ENCODE assay signal across 9 cellular contexts in the genomic region with DNA sequence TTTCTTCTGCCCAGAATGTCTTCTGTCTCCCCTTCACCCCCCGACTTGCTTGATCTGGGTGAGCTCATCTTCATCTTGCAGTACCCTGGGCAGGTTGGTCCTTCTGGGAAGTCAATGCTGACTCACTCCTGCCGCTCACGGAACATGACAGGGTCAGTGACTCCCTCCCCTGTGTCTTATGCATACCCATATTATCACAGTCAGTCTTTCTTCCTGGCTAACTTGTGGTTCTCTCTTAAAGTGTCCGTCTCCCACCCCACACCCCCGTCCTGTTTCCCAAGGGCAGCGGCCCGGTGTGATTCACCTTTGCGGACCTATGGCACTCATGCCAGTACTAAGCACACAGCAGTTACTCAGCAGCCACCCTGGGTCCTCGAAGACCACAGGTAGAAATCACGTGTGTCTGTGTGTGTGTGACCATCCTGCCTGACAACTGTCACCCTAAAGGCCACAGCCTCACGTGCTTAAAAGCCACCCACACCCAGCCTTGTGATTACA. TPM values are rescaled to one million over a fixed set of nuclear protein-coding genes. Genes with fewer than 3 reads are reported as not detected.
DNase-seq lines count a peak whose midpoint lies in the region; ATAC-seq and TF ChIP-seq lines count a peak whose summit lies in the region.
"Had no signal": no experiment of that assay in that cellular context is flagged by ENCODE, and none has a peak within 500 bp of the region (broad histone marks: within the 10 kb centered on the region; RNA-seq: fewer than 3 reads in every experiment).

No MANE protein-coding gene starts in this region.

- no peak overlapping the region for H3K4me2 ChIP-seq in neuronal stem cell (ENCODE audit: insufficient read depth, low read length, poor library complexity, severe bottlenecking)

- no peak overlapping the region for H2BK5ac ChIP-seq in neuronal stem cell (ENCODE audit: low read length)

- TF ChIP-seq CTCF in esophagus squamous epithelium (IDR thresholded peaks at IDR 0.05) = no peak
- no peak for TF ChIP-seq CTCF in type B pancreatic cell (conservative IDR thresholded peaks at IDR 0.05)

- H3K27me3 Mint-ChIP-seq in activated naive CD8-positive, alpha-beta T cell treated with anti-CD3 and anti-CD28 coated beads for 36 hours = no peaks in the 10 kb centered on the region
- H3K27me3 Mint-ChIP-seq in type B pancreatic cell = no peaks in the 10 kb centered on the region

- no peaks in the 10 kb centered on the region for H3K79me1 ChIP-seq in neuronal stem cell (ENCODE audit: low read depth, low read length)

- H4K8ac ChIP-seq in neuronal stem cell (ENCODE audit: low read depth, low read length) = no peak overlapping the region

- peak overlapping the region; percentile 27 for H3K27ac Mint-ChIP-seq in activated naive CD8-positive, alpha-beta T cell treated with anti-CD3 and anti-CD28 coated beads for 36 hours
- no peak overlapping the region for H3K27ac Mint-ChIP-seq in type B pancreatic cell
- H3K27ac Mint-ChIP-seq: activated B cell treated with CpG ODN at 0.5 μM for 24 hours had no signal

- H3K18ac ChIP-seq in neuronal stem cell (ENCODE audit: low read length) = no peak overlapping the region

- H2AK5ac ChIP-seq in neuronal stem cell (ENCODE audit: low read depth, low read length) = no peak overlapping the region

- in situ Hi-C loops in Caki2 (cut with HindIII; ENCODE audit: low pct_unique_long_range_greater_than_20kb, low sequenced_read_pairs) = no loop called here

- no peak overlapping the region for H2BK120ac ChIP-seq in neuronal stem cell (ENCODE audit: low read depth, low read length)

- H3K36me3 Mint-ChIP-seq in activated naive CD8-positive, alpha-beta T cell treated with anti-CD3 and anti-CD28 coated beads for 36 hours = no peaks in the 10 kb centered on the region
- no peaks in the 10 kb centered on the region for H3K36me3 Mint-ChIP-seq in type B pancreatic cell

- no peak overlapping the region for H3K4ac ChIP-seq in neuronal stem cell (ENCODE audit: low read length)

- H3K4me1 ChIP-seq in neuronal stem cell (ENCODE audit: control insufficient read depth in 2 of 2, insufficient read depth in 1 of 2, low read depth in 1 of 2, low read length in 2 of 2) = peaks cover 0 to 10% of the 10 kb centered on the region in 2 donors
- peaks cover 4 to 49% (median 27%) of the 10 kb centered on the region in 3 donors for H3K4me1 ChIP-seq in esophagus squamous epithelium

- no peaks in the 10 kb centered on the region for H3K9me3 ChIP-seq in neuronal stem cell (replicated peaks in 1 of 2; ENCODE audit: control insufficient read depth in 2 of 2, insufficient read depth in 1 of 2, low read depth in 1 of 2, low read length in 2 of 2)
- no peaks in the 10 kb centered on the region for H3K9me3 ChIP-seq in esophagus squamous epithelium

- ATAC-seq in HG03025 (IDR thresholded peaks at IDR 0.05; ENCODE audit: low FRiP score, unreplicated experiment) = no peak

- intact Hi-C loops in esophagus squamous epithelium (cut with DNase I) = no loop called here
- intact Hi-C loops in head of caudate nucleus (cut with DNase I) = no loop called here

- H3K27me3 ChIP-seq in neuronal stem cell (ENCODE audit: control insufficient read depth in 3 of 3, insufficient read depth in 3 of 3, low read depth in 1 of 3, low read length in 3 of 3) = peaks cover 0 to 11% (median 0%) of the 10 kb centered on the region in 3 experiments
- peaks cover 0 to 6% (median 0%) of the 10 kb centered on the region in 4 donors for H3K27me3 ChIP-seq in esophagus squamous epithelium

- no peak overlapping the region for H2AFZ ChIP-seq in neuronal stem cell (ENCODE audit: low read length)

- H3K36me3 ChIP-seq in neuronal stem cell (replicated peaks in 1 of 2; ENCODE audit: control insufficient read depth in 2 of 2, insufficient read depth in 2 of 2, low read length in 2 of 2) = no peaks in the 10 kb centered on the region
- no peaks in the 10 kb centered on the region for H3K36me3 ChIP-seq in esophagus squamous epithelium

- peaks cover 28% of the 10 kb centered on the region for H3K4me1 Mint-ChIP-seq in activated naive CD8-positive, alpha-beta T cell treated with anti-CD3 and anti-CD28 coated beads for 36 hours
- no peaks in the 10 kb centered on the region for H3K4me1 Mint-ChIP-seq in type B pancreatic cell (ENCODE audit: unreplicated experiment)

- H3K27ac ChIP-seq in neuronal stem cell (replicated peaks; ENCODE audit: low read length) (no peak overlapping the region), esophagus squamous epithelium (peak overlapping the region in 1 of 4 donors; percentile 9)

- no peak for TF ChIP-seq POLR2A in esophagus squamous epithelium (IDR thresholded peaks at IDR 0.05)

- peak overlapping the region; percentile 54 for H3K4me3 Mint-ChIP-seq in activated naive CD8-positive, alpha-beta T cell treated with anti-CD3 and anti-CD28 coated beads for 36 hours
- no peak overlapping the region for H3K4me3 Mint-ChIP-seq in type B pancreatic cell
- H3K4me3 Mint-ChIP-seq: activated B cell treated with CpG ODN at 0.5 μM for 24 hours had no signal

- H3K14ac ChIP-seq in neuronal stem cell (ENCODE audit: low read length) = peak overlapping the region; percentile 6

- H3K4me3 ChIP-seq in neuronal stem cell (ENCODE audit: low read length in 2 of 2) (no peak overlapping the region), esophagus squamous epithelium (no peak overlapping the region)

- H3K9ac ChIP-seq in neuronal stem cell (ENCODE audit: low read depth, low read length, poor library complexity) = no peak overlapping the region

- WGBS in neuronal stem cell (ENCODE audit: extremely low coverage in 2 of 2, insufficient read length in 2 of 2, insufficient replicate concordance in 1 of 2), 2 donors = no CpG with 5 or more reads among the region's 11 CpGs
- 24 to 53% methylated on average over 9 to 10 of the region's 11 CpGs for WGBS in esophagus squamous epithelium, 2 donors

- H2BK12ac ChIP-seq in neuronal stem cell (ENCODE audit: low read length) = no peak overlapping the region

- H4K91ac ChIP-seq in neuronal stem cell (ENCODE audit: low read depth, low read length, poor library complexity) = no peak overlapping the region

- no peak overlapping the region for H3K23ac ChIP-seq in neuronal stem cell (ENCODE audit: low read depth, low read length, poor library complexity)

- no peak overlapping the region for H2BK15ac ChIP-seq in neuronal stem cell (ENCODE audit: low read length)

- DNase-seq in Caki2 (ENCODE audit: low read depth) (peak; percentile 72), MV-4-11 (lab: John Stamatoyannopoulos, UW) (peak; percentile 45), neuronal stem cell (ENCODE audit: low spot score) (no peak), esophagus squamous epithelium (lab: John Stamatoyannopoulos, UW) (no peak), head of caudate nucleus (no peak), type B pancreatic cell (ENCODE audit: extremely low spot score, unreplicated experiment) (no peak)
- peak; percentile 61 for DNase-seq in activated naive CD8-positive, alpha-beta T cell treated with anti-CD3 and anti-CD28 coated beads for 36 hours
- DNase-seq: activated B cell treated with CpG ODN at 0.5 μM for 24 hours had no signal

- H3K9me3 Mint-ChIP-seq in activated naive CD8-positive, alpha-beta T cell treated with anti-CD3 and anti-CD28 coated beads for 36 hours = no peaks in the 10 kb centered on the region
- H3K9me3 Mint-ChIP-seq in type B pancreatic cell = no peaks in the 10 kb centered on the region
- H3K9me3 Mint-ChIP-seq: activated B cell treated with CpG ODN at 0.5 μM for 24 hours had no signal

RNA-seq across cellular contexts. Expression of a gene that starts 17.7 kb away (rescaled TPM):
- 7.1 and 9.9 TPM in 2 replicates for total RNA-seq in Caki2 (2014; rRNA removed; shearing (Covaris generic); ENCODE audit: low replicate concordance)
- under 1 TPM; 0.20 to 0.21 TPM for total RNA-seq in activated naive CD8-positive, alpha-beta T cell treated with anti-CD3 and anti-CD28 coated beads for 36 hours
- polyA plus RNA-seq in neuronal stem cell (2013, experiment 1 of 2) = 12.5 TPM
- polyA plus RNA-seq in neuronal stem cell (2013, experiment 2 of 2) = 13.1 TPM
- 10 to 100 TPM in 3 of 4 donors, 1 to 10 TPM in 1; 6.9 to 12.7 (median 10.4) TPM for total RNA-seq in esophagus squamous epithelium
- total RNA-seq in type B pancreatic cell (ENCODE audit: low replicate concordance) = 8.2 and 10.9 TPM in 2 replicates

RNA-seq across cellular contexts. Expression of a gene that starts 38.6 kb away (rescaled TPM):
- 64.8 and 144 TPM in 2 replicates for total RNA-seq in Caki2 (2014; rRNA removed; shearing (Covaris generic); ENCODE audit: low replicate concordance)
- total RNA-seq in activated naive CD8-positive, alpha-beta T cell treated with anti-CD3 and anti-CD28 coated beads for 36 hours = 10 to 100 TPM; 78.1 to 78.4 TPM
- polyA plus RNA-seq in neuronal stem cell (2013, experiment 1 of 2) = 28.9 TPM
- polyA plus RNA-seq in neuronal stem cell (2013, experiment 2 of 2) = 27.2 TPM
- total RNA-seq in esophagus squamous epithelium = 100 to 1,000 TPM in 1 of 4 donors, 10 to 100 TPM in 3; 74.2 to 108 (median 80.2) TPM
- 92.4 and 99.8 TPM in 2 replicates for total RNA-seq in type B pancreatic cell (ENCODE audit: low replicate concordance)

Comparison
In these comparisons a context has a peak if more than half of its experiments do, and no peak if none do; other contexts are left out.
1. DNase-seq: peak in Caki2 (single experiment), MV-4-11 (single experiment) and activated naive CD8-positive, alpha-beta T cell treated with anti-CD3 and anti-CD28 coated beads for 36 hours (single experiment); none in neuronal stem cell (single experiment), esophagus squamous epithelium (single experiment), head of caudate nucleus (0 of 42) and type B pancreatic cell (single experiment).